8 cellular contexts compared by ENCODE assay signal in genomic region chr6:136791296-136792065, GRCh38. TPM values are rescaled to one million over a fixed set of nuclear protein-coding genes. Genes with fewer than 3 reads are reported as not detected.
DNase-seq lines count a peak whose midpoint lies in the region; ATAC-seq and TF ChIP-seq lines count a peak whose summit lies in the region.

No MANE protein-coding gene starts in this region.

- H3K36me3 ChIP-seq in SK-N-MC (ENCODE audit: insufficient read depth, low read length), result peaks cover 4% of the 10 kb centered on the region; the same call in 1 of the 2 replicates
- no peaks in the 10 kb centered on the region for H3K36me3 ChIP-seq in heart right ventricle

- H3K27ac ChIP-seq in SK-N-MC, result peak overlapping the region; percentile 63
- H3K27ac ChIP-seq in heart right ventricle, result peak overlapping the region; percentile 82 to 97 (median 92)

- H3K27me3 ChIP-seq in heart right ventricle, result no peaks in the 10 kb centered on the region

- peaks cover 7% of the 10 kb centered on the region for H3K36me3 Mint-ChIP-seq in activated naive CD8-positive, alpha-beta T cell treated with anti-CD3 and anti-CD28 coated beads for 36 hours

- intact Hi-C loops in heart right ventricle (cut with DNase I), result loop anchor here in 9 of 10 donors (1.0 to 10.0 kb wide), 8 partner anchors 54 to 209 kb away; no protein-coding TSS in a partner anchor
- intact Hi-C loops in posterior vena cava (cut with DNase I), result loop anchor here (2.0 to 10.0 kb wide), 5 partner anchors 144 to 1319 kb away; no protein-coding TSS in a partner anchor

- no peaks in the 10 kb centered on the region for H3K9me3 ChIP-seq in SK-N-MC (ENCODE audit: low read depth, low read length)
- no peaks in the 10 kb centered on the region for H3K9me3 ChIP-seq in heart right ventricle

- ATAC-seq in GM21360 (IDR thresholded peaks at IDR 0.05; ENCODE audit: unreplicated experiment), result peak; percentile 35
- ATAC-seq in heart right ventricle, result peak; percentile 19 to 56 (median 44)

- H3K4me1 ChIP-seq in heart right ventricle, result peaks cover 5 to 56% (median 26%) of the 10 kb centered on the region in 9 donors

- H3K4me3 ChIP-seq in SK-N-MC (peak overlapping the region; percentile 100), heart right ventricle (peak overlapping the region; percentile 62 to 99 (median 80))

- no peaks in the 10 kb centered on the region for H3K9me3 Mint-ChIP-seq in activated naive CD8-positive, alpha-beta T cell treated with anti-CD3 and anti-CD28 coated beads for 36 hours

- H3K9ac ChIP-seq in SK-N-MC (ENCODE audit: insufficient read length), result peak overlapping the region; percentile 63

- H3K4me3 Mint-ChIP-seq in activated naive CD8-positive, alpha-beta T cell treated with anti-CD3 and anti-CD28 coated beads for 36 hours, result peak overlapping the region; percentile 88

- H3K27ac Mint-ChIP-seq in activated naive CD8-positive, alpha-beta T cell treated with anti-CD3 and anti-CD28 coated beads for 36 hours, result peak overlapping the region; percentile 75

- H3K4me1 Mint-ChIP-seq in activated naive CD8-positive, alpha-beta T cell treated with anti-CD3 and anti-CD28 coated beads for 36 hours, result peaks cover 36% of the 10 kb centered on the region

- TF ChIP-seq CTCF in heart right ventricle (IDR thresholded peaks at IDR 0.05), result peak in 1 of 9 donors; percentile 21

- no peaks in the 10 kb centered on the region for H3K27me3 Mint-ChIP-seq in activated naive CD8-positive, alpha-beta T cell treated with anti-CD3 and anti-CD28 coated beads for 36 hours

- DNase-seq in DMS153 treated with DMSO at 0.1 percent for 48 hours (lab: John Stamatoyannopoulos, UW; ENCODE audit: unreplicated experiment), result peak; percentile 23
- peak; percentile 80 for DNase-seq in HT-29 (ENCODE audit: low spot score)
- no peak for DNase-seq in SK-N-MC (ENCODE audit: low read depth, low spot score)
- peak; percentile 39 for DNase-seq in activated naive CD8-positive, alpha-beta T cell treated with anti-CD3 and anti-CD28 coated beads for 36 hours
- DNase-seq in heart right ventricle, result peak; percentile 34 to 57
- peak; percentile 92 for DNase-seq in posterior vena cava (ENCODE audit: low spot score)
- no peak for DNase-seq in iPS-NIHi7 (ENCODE audit: extremely low spot score)

- 1 to 2% methylated on average over 51 to 60 of the region's 60 CpGs for WGBS in heart right ventricle, 2 donors

RNA-seq across cellular contexts. Expression of gene MAP3K5, which starts 0.8 kb away (rescaled TPM):
- 10.9 and 11.8 TPM in 2 replicates for total RNA-seq in HT-29 (2014; rRNA removed; shearing (Covaris generic))
- 1 to 10 TPM; 3.5 to 3.9 TPM for total RNA-seq in activated naive CD8-positive, alpha-beta T cell treated with anti-CD3 and anti-CD28 coated beads for 36 hours
- total RNA-seq in heart right ventricle (10 to 100 TPM; 21.8 to 35.7 (median 28.4) TPM), posterior vena cava (10 to 100 TPM; 15.0 to 16.4 TPM)
- 1 to 10 TPM; 5.1 to 8.3 TPM for polyA plus RNA-seq in heart right ventricle

RNA-seq across cellular contexts. Expression of gene PEX7, which starts 30.9 kb away (rescaled TPM):
- total RNA-seq in HT-29 (2014; rRNA removed; shearing (Covaris generic)), result 16.5 and 19.5 TPM in 2 replicates
- total RNA-seq in activated naive CD8-positive, alpha-beta T cell treated with anti-CD3 and anti-CD28 coated beads for 36 hours, result 1 to 10 TPM; 4.7 to 6.1 TPM
- 10 to 100 TPM; 10.1 to 20.6 (median 16.9) TPM for total RNA-seq in heart right ventricle
- 1 to 10 TPM; 2.9 to 5.6 TPM for polyA plus RNA-seq in heart right ventricle
- total RNA-seq in posterior vena cava, result 1 to 10 TPM; 4.4 to 4.7 TPM

Comparison
In these comparisons a context has a peak if more than half of its experiments do, and no peak if none do; other contexts are left out.
1. DNase-seq: peak in DMS153 treated with DMSO at 0.1 percent for 48 hours (single experiment), HT-29 (single experiment), activated naive CD8-positive, alpha-beta T cell treated with anti-CD3 and anti-CD28 coated beads for 36 hours (single experiment), heart right ventricle (2 of 2) and posterior vena cava (single experiment); none in SK-N-MC (single experiment) and iPS-NIHi7 (single experiment).